In genomic region chr3:194139977-194140351, GRCh38 we compare ENCODE assay signal across 9 cellular contexts. TPM values are rescaled to one million over a fixed set of nuclear protein-coding genes. Genes with fewer than 3 reads are reported as not detected.
DNase-seq lines count a peak whose midpoint lies in the region; ATAC-seq, FAIRE-seq and TF ChIP-seq lines count a peak whose summit lies in the region.
"Had no signal": no experiment of that assay in that cellular context is flagged by ENCODE, and none has a peak within 500 bp of the region (broad histone marks: within the 10 kb centered on the region; RNA-seq: fewer than 3 reads in every experiment).

No MANE protein-coding gene starts in this region.

- no peaks in the 10 kb centered on the region for H3K27me3 Mint-ChIP-seq in WTC11 (ENCODE audit: low read depth)

- H3K4me3 Mint-ChIP-seq in WTC11 = peak overlapping the region; percentile 49

- H3K36me3 ChIP-seq in smooth muscle cell (ENCODE audit: low read depth) = no peaks in the 10 kb centered on the region

- TF ChIP-seq CTCF in WTC11 (IDR thresholded peaks at IDR 0.05) (no peak), smooth muscle cell (IDR thresholded peaks at IDR 0.05; ENCODE audit: borderline replicate concordance, insufficient read depth, poor library complexity, severe bottlenecking) (no peak)

- no peak for ATAC-seq in WTC11

- H3K4me2 ChIP-seq in smooth muscle cell = peak overlapping the region; percentile 91

- H3K27ac Mint-ChIP-seq in WTC11 = peak overlapping the region; percentile 95

- H4K20me1 ChIP-seq in smooth muscle cell (ENCODE audit: low read depth) = peaks cover 20% of the 10 kb centered on the region

- 22% methylated on average over 4 of the region's 4 CpGs for WGBS in smooth muscle cell (ENCODE audit: low lambda C conversion rate)

- peak overlapping the region; percentile 90 for H3K27ac ChIP-seq in smooth muscle cell (ENCODE audit: low read depth)

- no peaks in the 10 kb centered on the region for H3K9me3 ChIP-seq in smooth muscle cell (replicated peaks; ENCODE audit: low read depth)

- H3K4me1 Mint-ChIP-seq in WTC11 = peaks cover 40% of the 10 kb centered on the region

- CTCF ChIA-PET in WTC11 (lab: Charles Lee) = interaction anchor here (0.7 to 4.4 kb wide), 9 partner anchors 27 to 359 kb away, joined by 3 to 32 read pairs (median 5); no protein-coding TSS in a partner anchor

- no peak overlapping the region for H2AFZ ChIP-seq in smooth muscle cell (ENCODE audit: low read depth)

- peak overlapping the region; percentile 16 for H3K9ac ChIP-seq in smooth muscle cell (ENCODE audit: low read depth)

- POLR2A ChIA-PET in WTC11 (lab: Charles Lee) = interaction anchor here (0.6 kb wide), 1 partner anchor 80 kb away, joined by 3 read pairs; no protein-coding TSS in a partner anchor

- H3K4me3 ChIP-seq in smooth muscle cell = peak overlapping the region; percentile 83

- peaks cover 46% of the 10 kb centered on the region for H3F3A ChIP-seq in smooth muscle cell (ENCODE audit: low read depth)

- FAIRE-seq in frontal cortex (lab: Jason Lieb, UNC) = no peak
- FAIRE-seq: H54 had no signal

- peaks cover 44% of the 10 kb centered on the region for H3K4me1 ChIP-seq in smooth muscle cell (ENCODE audit: low read depth)

- H3K36me3 Mint-ChIP-seq in WTC11 = peaks cover 21% of the 10 kb centered on the region

- peaks cover 12% of the 10 kb centered on the region for H3K79me2 ChIP-seq in smooth muscle cell (ENCODE audit: low read depth)

- no peaks in the 10 kb centered on the region for H3K9me3 Mint-ChIP-seq in WTC11

- H3K27me3 ChIP-seq in smooth muscle cell (ENCODE audit: low read depth) = no peaks in the 10 kb centered on the region

- DNase-seq in HT-29 (ENCODE audit: low spot score) (peak; percentile 78), WTC11 (ENCODE audit: low spot score) (no peak), iris pigment epithelial cell (ENCODE audit: low read depth) (peak; percentile 37), smooth muscle cell (lab: John Stamatoyannopoulos, UW; ENCODE audit: unreplicated experiment) (no peak), frontal cortex (ENCODE audit: low spot score in 2 of 2) (no peak), nucleus accumbens (lab: John Stamatoyannopoulos, UW) (no peak), COLO829 (ENCODE audit: low spot score) (no peak)
- DNase-seq: NCI-H748 treated with DMSO at 0.1 percent for 48 hours had no signal

TF ChIP-seq in WTC11, 78 proteins besides CTCF, POLR2A, EP300 and RAD21:
- TF ChIP-seq GTF2I (CRISPR knock-in tag; conservative IDR thresholded peaks at IDR 0.05) = no peak
- no peak for TF ChIP-seq NFE2L1 (CRISPR knock-in tag; IDR thresholded peaks at IDR 0.05)
- TF ChIP-seq ZNF263 (CRISPR knock-in tag; IDR thresholded peaks at IDR 0.05; ENCODE audit: low read depth) = no peak
- no peak for TF ChIP-seq ATF6 (CRISPR knock-in tag; IDR thresholded peaks at IDR 0.05)
- no peak for TF ChIP-seq NFATC4 (CRISPR knock-in tag; IDR thresholded peaks at IDR 0.05)
- no peak for TF ChIP-seq PRRX2 (CRISPR knock-in tag; IDR thresholded peaks at IDR 0.05)
- no peak for TF ChIP-seq NR3C1 (CRISPR knock-in tag; conservative IDR thresholded peaks at IDR 0.05; ENCODE audit: low read depth)
- TF ChIP-seq AFF4 (CRISPR knock-in tag; IDR thresholded peaks at IDR 0.05; ENCODE audit: borderline replicate concordance) = no peak
- no peak for TF ChIP-seq NFYB (CRISPR knock-in tag; conservative IDR thresholded peaks at IDR 0.05; ENCODE audit: low read depth)
- TF ChIP-seq USF2 (CRISPR knock-in tag; IDR thresholded peaks at IDR 0.05) = no peak
- TF ChIP-seq ZNF423 (CRISPR knock-in tag; IDR thresholded peaks at IDR 0.05) = no peak
- TF ChIP-seq ZNF317 (CRISPR knock-in tag; IDR thresholded peaks at IDR 0.05; ENCODE audit: borderline replicate concordance, low read depth) = no peak
- no peak for TF ChIP-seq RELA (CRISPR knock-in tag; IDR thresholded peaks at IDR 0.05; ENCODE audit: borderline replicate concordance)
- no peak for TF ChIP-seq PRDM15 (CRISPR knock-in tag; IDR thresholded peaks at IDR 0.05)

RNA-seq across cellular contexts. Expression of gene HES1, which starts 4.0 kb away (rescaled TPM):
- 543 and 595 TPM in 2 replicates for total RNA-seq in HT-29 (2014; rRNA removed; shearing (Covaris generic))
- total RNA-seq in WTC11 (2021) (28.4 to 65.9 TPM (median 62.3 TPM) in 3 replicates), smooth muscle cell (69.5 and 96.8 TPM in 2 replicates), frontal cortex (14.7 TPM)
- polyA plus RNA-seq in smooth muscle cell = 52.0 and 59.9 TPM in 2 replicates

Comparison
In these comparisons a context has a peak if more than half of its experiments do, and no peak if none do; other contexts are left out.
1. DNase-seq: peak in HT-29 (single experiment) and iris pigment epithelial cell (single experiment); none in WTC11 (single experiment), smooth muscle cell (single experiment), frontal cortex (0 of 2), nucleus accumbens (0 of 56) and COLO829 (single experiment).